Comparison of ENCODE assay signal across 28 cellular contexts in genomic region chr13:48838193-48839000, GRCh38.
DNase-seq lines count a peak whose midpoint lies in the region; FAIRE-seq and TF ChIP-seq lines count a peak whose summit lies in the region.
"Had no signal": no experiment of that assay in that cellular context is flagged by ENCODE, and none has a peak within 500 bp of the region (broad histone marks: within the 10 kb centered on the region; RNA-seq: fewer than 3 reads in every experiment).

No MANE protein-coding gene starts in this region.

- peak; percentile 44 for DNase-seq in EH (ENCODE audit: low read depth)
- peak; percentile 5 for DNase-seq in HTR-8/SVneo (ENCODE audit: insufficient read length, low spot score)
- peak; percentile 73 for DNase-seq in choroid plexus epithelial cell (ENCODE audit: low read depth)
- peak; percentile 65 for DNase-seq in mesendoderm
- DNase-seq in NCI-H510A (lab: John Stamatoyannopoulos, UW), result no peak
- no peak for DNase-seq in midbrain (lab: John Stamatoyannopoulos, UW)
- no peak for DNase-seq in NCI-H69 (lab: John Stamatoyannopoulos, UW)
- DNase-seq: activated CD4-positive, CD25-positive, alpha-beta regulatory T cell treated with anti-CD3 and anti-CD28 coated beads, Interleukin-2, amount 50 U/mL, for 72 hours; activated CD8-positive, alpha-beta T cell treated with anti-CD3 and anti-CD28 coated beads for 36 hours; activated naive CD4-positive, alpha-beta T cell treated with Interleukin-2 at 50 U/mL for 16 hours; activated T-cell treated with anti-CD3 and anti-CD28 coated beads, Interleukin-2, amount 50 U/mL, for 1 hour; AML-193; anterior cingulate cortex; caudate nucleus; CD8-positive, alpha-beta memory T cell; DND-41; dorsolateral prefrontal cortex; H9; mammary epithelial cell; MV-4-11; NCI-H2227 treated with DMSO at 0.1 percent for 48 hours; SHP77 treated with DMSO at 0.1 percent for 48 hours; stimulated activated CD4-positive, alpha-beta T cell treated with anti-CD3 and anti-CD28 coated beads, Interleukin-2, amount 100 ng/mL, for 48 hours; stimulated activated naive B cell treated with anti-CD40 and anti-IgM and Interleukin-4, amounts not matched to agents 10 μg/mL and 1 μg/mL and 100 μg/mL, for 72 hours; T-cell; testis had no signal

- no peak overlapping the region for H3K18ac ChIP-seq in mesendoderm (ENCODE audit: low read length)

- H4K8ac ChIP-seq in mesendoderm (ENCODE audit: low read depth, low read length), result no peak overlapping the region

- H3K79me2 ChIP-seq in mesendoderm (ENCODE audit: control insufficient read depth, insufficient read depth, low read length), result no peaks in the 10 kb centered on the region

- FAIRE-seq in HTR-8/SVneo (lab: Jason Lieb, UNC), result no peak
- FAIRE-seq: K562 had no signal

- no peak overlapping the region for H4K5ac ChIP-seq in mesendoderm (ENCODE audit: low read length)

- no peaks in the 10 kb centered on the region for H3K27me3 ChIP-seq in mesendoderm (ENCODE audit: insufficient read depth, low read length, poor library complexity)
- H3K27me3 ChIP-seq: dorsolateral prefrontal cortex, testis had no signal

- H3K4me3 ChIP-seq in choroid plexus epithelial cell (ENCODE audit: low read depth, low read length) (no peak overlapping the region), mesendoderm (ENCODE audit: low read length) (no peak overlapping the region)
- H3K4me3 ChIP-seq: dorsolateral prefrontal cortex, K562, skin epidermis, testis had no signal

- no peak overlapping the region for H3K9ac ChIP-seq in mesendoderm (ENCODE audit: low read length)

- TF ChIP-seq CTCF in choroid plexus epithelial cell (conservative IDR thresholded peaks at IDR 0.05; ENCODE audit: low read depth, low read length), result no peak

- no peak overlapping the region for H3K56ac ChIP-seq in mesendoderm (ENCODE audit: low read length)

- H2BK120ac ChIP-seq in mesendoderm (ENCODE audit: low read depth, low read length), result no peak overlapping the region

- no peak overlapping the region for H2BK5ac ChIP-seq in mesendoderm (ENCODE audit: low read length)

- H3K4me2 ChIP-seq in mesendoderm (ENCODE audit: low read length), result no peak overlapping the region

- no peaks in the 10 kb centered on the region for H3K4me1 ChIP-seq in mesendoderm (ENCODE audit: control insufficient read depth, low read depth, low read length)
- H3K4me1 ChIP-seq: testis had no signal

- no peaks in the 10 kb centered on the region for H3K79me1 ChIP-seq in mesendoderm (ENCODE audit: low read length)

- WGBS in mesendoderm (ENCODE audit: extremely low coverage, insufficient coverage, low lambda C conversion rate), result no CpG with 5 or more reads among the region's 5 CpGs

- no peaks in the 10 kb centered on the region for H3K36me3 ChIP-seq in mesendoderm (ENCODE audit: control insufficient read depth, insufficient read depth, low read length)

- H3K27ac ChIP-seq in mesendoderm (ENCODE audit: low read depth, low read length), result no peak overlapping the region
- H3K27ac ChIP-seq: dorsolateral prefrontal cortex, skin epidermis, testis had no signal

- H2BK15ac ChIP-seq in mesendoderm (replicated peaks; ENCODE audit: low read depth), result no peak overlapping the region

- H3K4ac ChIP-seq in mesendoderm (ENCODE audit: low read depth, low read length), result no peak overlapping the region

- no peak overlapping the region for H2AK5ac ChIP-seq in mesendoderm (ENCODE audit: low read length)

- H3K23ac ChIP-seq in mesendoderm (ENCODE audit: low read length), result no peak overlapping the region

Comparison
In these comparisons a context has a peak if more than half of its experiments do, and no peak if none do; other contexts are left out.
1. DNase-seq: peak in EH (single experiment), HTR-8/SVneo (single experiment), choroid plexus epithelial cell (single experiment) and mesendoderm (single experiment); none in NCI-H510A (single experiment), midbrain (single experiment) and NCI-H69 (single experiment).